Comparison of ENCODE assay signal across 1 cellular context in the genomic region with DNA sequence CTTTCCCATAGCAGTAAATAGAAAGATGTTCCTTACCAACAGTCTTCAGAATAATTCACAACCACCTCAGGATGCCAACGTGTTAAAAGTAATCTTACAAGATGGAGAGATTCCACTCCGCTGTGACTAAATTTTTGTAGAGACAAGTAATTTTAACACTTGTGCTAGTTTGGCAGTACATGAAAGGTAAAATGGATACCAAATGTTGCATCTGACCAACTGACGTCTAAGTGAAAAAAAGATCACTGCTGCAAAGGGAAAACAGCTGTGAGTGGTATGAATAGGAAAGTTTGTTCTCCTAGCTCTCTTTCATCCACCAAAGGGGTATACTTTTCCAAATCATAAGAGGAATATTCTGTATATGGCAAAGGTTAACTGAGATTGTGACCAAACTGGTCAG.
TF ChIP-seq lines count a peak whose summit lies in the region.

No MANE protein-coding gene starts in this region.

TF ChIP-seq in K562, 482 proteins besides CTCF, POLR2A, EP300 and RAD21:
- TF ChIP-seq TEAD1 (CRISPR knock-in tag; IDR thresholded peaks at IDR 0.05) (no peak), SMARCA5 (IDR thresholded peaks at IDR 0.05) (no peak), ZNF239 (CRISPR knock-in tag; IDR thresholded peaks at IDR 0.05) (no peak), ADNP (tag; IDR thresholded peaks at IDR 0.05) (no peak)
